Comparison of ENCODE assay signal across 9 cellular contexts in genomic region chr3:120177151-120177550, GRCh38.
A peak's percentile ranks its signal among the peaks of the same experiment; 100 is the strongest.
DNase-seq lines count a peak whose midpoint lies in the region; ATAC-seq and TF ChIP-seq lines count a peak whose summit lies in the region.
"Had no signal": no experiment of that assay in that cellular context is flagged by ENCODE, and none has a peak within 500 bp of the region (broad histone marks: within the 10 kb centered on the region; RNA-seq: fewer than 3 reads in every experiment).

No MANE protein-coding gene starts in this region.

- H3K4me3 Mint-ChIP-seq in GM23338, result no peak overlapping the region

- H3K9me2 ChIP-seq in GM23338 (ENCODE audit: insufficient read depth), result no peaks in the 10 kb centered on the region

- no peaks in the 10 kb centered on the region for H3K36me3 ChIP-seq in GM23338 (ENCODE audit: insufficient read depth)
- no peaks in the 10 kb centered on the region for H3K36me3 ChIP-seq in gastrocnemius medialis
- no peaks in the 10 kb centered on the region for H3K36me3 ChIP-seq in ovary

- peak; percentile 82 for ATAC-seq in GM23338
- peak; percentile 86 to 87 for ATAC-seq in gastrocnemius medialis
- ATAC-seq in GM19328 (IDR thresholded peaks at IDR 0.05; ENCODE audit: unreplicated experiment), result no peak

- in situ Hi-C loops in gastrocnemius medialis (cut with MboI; ENCODE audit: low sequenced_read_pairs in 4 of 4), result loop anchor here in 3 of 4 donors (25.0 kb wide), 1 partner anchor 290 kb away; no protein-coding TSS in a partner anchor

- peaks cover 10% of the 10 kb centered on the region for H3K4me1 ChIP-seq in GM23338 (ENCODE audit: insufficient read depth)
- peaks cover 10 to 13% of the 10 kb centered on the region in 2 donors for H3K4me1 ChIP-seq in gastrocnemius medialis
- H3K4me1 ChIP-seq in ovary (ENCODE audit: insufficient read depth), result no peaks in the 10 kb centered on the region

- H3K4me1 Mint-ChIP-seq in GM23338, result peaks cover 12% of the 10 kb centered on the region

- TF ChIP-seq CTCF in GM23338 (conservative IDR thresholded peaks at IDR 0.05; ENCODE audit: low read depth in 2 of 2), result no peak
- no peak for TF ChIP-seq CTCF in RWPE1 (conservative IDR thresholded peaks at IDR 0.05; ENCODE audit: low read depth)
- TF ChIP-seq CTCF in gastrocnemius medialis (IDR thresholded peaks at IDR 0.05 in 4 of 5, conservative IDR thresholded peaks at IDR 0.05 in 1 of 5), result no peak
- TF ChIP-seq CTCF in ovary (IDR thresholded peaks at IDR 0.05), result no peak

- peak overlapping the region; percentile 68; the same call in 1 of the 2 replicates for H2AFZ ChIP-seq in GM23338

- no peaks in the 10 kb centered on the region for H3K9me3 Mint-ChIP-seq in GM23338

- H3K79me2 ChIP-seq in GM23338 (replicated peaks; ENCODE audit: insufficient read depth), result no peaks in the 10 kb centered on the region

- no peak overlapping the region for H3K4me3 ChIP-seq in GM23338
- peak overlapping the region in 1 of 4 donors; percentile 19 for H3K4me3 ChIP-seq in gastrocnemius medialis
- no peak overlapping the region for H3K4me3 ChIP-seq in ovary
- H3K4me3 ChIP-seq: skin epidermis had no signal

- H3K27ac ChIP-seq in GM23338 (ENCODE audit: low read depth) (no peak overlapping the region), RWPE1 (peak overlapping the region; percentile 91), gastrocnemius medialis (peak overlapping the region in 3 of 4 donors; percentile 3 to 24 (median 21)), ovary (no peak overlapping the region)

- H3K27ac Mint-ChIP-seq in GM23338, result peak overlapping the region; percentile 54; the same call in 1 of the 2 replicates

- no peaks in the 10 kb centered on the region for H3K36me3 Mint-ChIP-seq in GM23338 (ENCODE audit: low read depth)

- DNase-seq in GM23338 (ENCODE audit: low spot score) (peak; percentile 28), RWPE1 (ENCODE audit: low spot score) (peak; percentile 83), glomerular visceral epithelial cell (ENCODE audit: extremely low spot score) (peak; percentile 86), gastrocnemius medialis (peak; percentile 17 to 44), ovary (no peak)
- no peak for DNase-seq in stimulated activated CD4-positive, alpha-beta T cell treated with anti-CD3 and anti-CD28 coated beads, Interleukin-4, amount 100 ng/mL, for 24 hours
- no peak for DNase-seq in activated effector memory CD4-positive, alpha-beta T cell treated with Interleukin-2 at 50 U/mL for 16 hours

- 0 out of 2 replicates have a peak overlapping the region, but pooled peaks have one; percentile 35 for H3K4me2 ChIP-seq in GM23338

- CTCF ChIA-PET in RWPE1 (lab: Yijun Ruan, JAX), result no interaction called here

- H3K9me3 ChIP-seq in gastrocnemius medialis (no peaks in the 10 kb centered on the region), ovary (no peaks in the 10 kb centered on the region)

- H4K20me1 ChIP-seq in GM23338 (replicated peaks; ENCODE audit: insufficient read depth), result no peaks in the 10 kb centered on the region

- intact Hi-C loops in gastrocnemius medialis (cut with DNase I; ENCODE audit: low total_unique reads) (no loop called here), ovary (cut with DNase I) (no loop called here)

- no peaks in the 10 kb centered on the region for H3F3A ChIP-seq in GM23338 (replicated peaks; ENCODE audit: low read depth)

- POLR2A ChIA-PET in RWPE1 (lab: Yijun Ruan, JAX; ENCODE audit: low non-redundant PET), result no interaction called here

- 52 to 64% (median 54%) methylated on average over 6 of the region's 6 CpGs for WGBS in ovary, 3 donors

- H3K27me3 ChIP-seq in GM23338 (ENCODE audit: insufficient read depth) (no peaks in the 10 kb centered on the region), gastrocnemius medialis (no peaks in the 10 kb centered on the region), ovary (no peaks in the 10 kb centered on the region)

- TF ChIP-seq POLR2A in gastrocnemius medialis (IDR thresholded peaks at IDR 0.05), result no peak
- TF ChIP-seq POLR2A in ovary (IDR thresholded peaks at IDR 0.05), result no peak

- H3K27me3 Mint-ChIP-seq in GM23338 (ENCODE audit: insufficient read depth, low read depth, poor library complexity), result no peaks in the 10 kb centered on the region

- no peak for TF ChIP-seq EP300 in ovary (IDR thresholded peaks at IDR 0.05)

TF ChIP-seq in GM23338, 12 proteins besides CTCF, POLR2A, EP300 and RAD21:
- TF ChIP-seq CREB1 (CRISPR knock-in tag; IDR thresholded peaks at IDR 0.05; ENCODE audit: low read depth), result no peak
- no peak for TF ChIP-seq ETS1 (IDR thresholded peaks at IDR 0.05)
- no peak for TF ChIP-seq JUNB (IDR thresholded peaks at IDR 0.05; ENCODE audit: unreplicated experiment)
- TF ChIP-seq POLR2AphosphoS5 (IDR thresholded peaks at IDR 0.05; ENCODE audit: low read depth), result no peak
- no peak for TF ChIP-seq ZNF331 (CRISPR knock-in tag; IDR thresholded peaks at IDR 0.05; ENCODE audit: low read depth)
- no peak for TF ChIP-seq NANOG (IDR thresholded peaks at IDR 0.05; ENCODE audit: borderline replicate concordance)
- TF ChIP-seq ZNF462 (CRISPR knock-in tag; IDR thresholded peaks at IDR 0.05), result no peak

Comparison
In these comparisons a context has a peak if more than half of its experiments do, and no peak if none do; other contexts are left out.
1. DNase-seq: peak in GM23338 (single experiment), RWPE1 (single experiment), glomerular visceral epithelial cell (single experiment) and gastrocnemius medialis (2 of 2); none in stimulated activated CD4-positive, alpha-beta T cell treated with anti-CD3 and anti-CD28 coated beads, Interleukin-4, amount 100 ng/mL, for 24 hours (single experiment), activated effector memory CD4-positive, alpha-beta T cell treated with Interleukin-2 at 50 U/mL for 16 hours (single experiment) and ovary (0 of 5).
2. H3K27ac ChIP-seq: peak in RWPE1 (single experiment) and gastrocnemius medialis (3 of 4); none in GM23338 (single experiment) and ovary (0 of 2).